In genomic region chr14:24141030-24141880, GRCh38 we compare ENCODE assay signal across 8 cellular contexts. TPM values are rescaled to one million over a fixed set of nuclear protein-coding genes. Genes with fewer than 3 reads are reported as not detected.
DNase-seq lines count a peak whose midpoint lies in the region; ATAC-seq, FAIRE-seq and TF ChIP-seq lines count a peak whose summit lies in the region.

TSS of gene EMC9 (minus strand) at chr14:24141591. CDS start at chr14:24141304, 287 bp downstream.

- peak; percentile 94 for FAIRE-seq in A204.1 (lab: Jason Lieb, UNC)
- peak; percentile 70 for FAIRE-seq in TTC549 (lab: Jason Lieb, UNC)

- H3K27me3 ChIP-seq in body of pancreas = no peaks in the 10 kb centered on the region

- peak; percentile 74 to 85 (median 79) for TF ChIP-seq POLR2A in body of pancreas (IDR thresholded peaks at IDR 0.05)

- peaks cover 58% of the 10 kb centered on the region for H3K4me1 ChIP-seq in body of pancreas

- WGBS in body of pancreas, 2 donors = 0% methylated on average over 6 to 67 of the region's 68 CpGs

- peak within 1 kb of the TSS; percentile 54 to 55 for H3K4me3 ChIP-seq in body of pancreas

- DNase-seq in NCI-H2107 treated with DMSO at 0.1 percent for 48 hours (lab: John Stamatoyannopoulos, UW; ENCODE audit: unreplicated experiment) (peak; percentile 100), body of pancreas (peak; percentile 100), iPS DF 19.7 (ENCODE audit: low read depth, low spot score) (peak; percentile 98), sciatic nerve (ENCODE audit: low spot score) (peak; percentile 100)

- peak; percentile 48 to 88 (median 86) for TF ChIP-seq CTCF in body of pancreas (IDR thresholded peaks at IDR 0.05)

- peak within 1 kb of the TSS; percentile 75 to 90 (median 80) for H3K27ac ChIP-seq in body of pancreas

- intact Hi-C loops in body of pancreas (cut with DNase I) = no loop called here
- intact Hi-C loops in sciatic nerve (cut with DNase I) = no loop called here

- peak; percentile 80 for ATAC-seq in GM18520 (IDR thresholded peaks at IDR 0.05; ENCODE audit: unreplicated experiment)
- peak; percentile 76 for ATAC-seq in HG03064 (IDR thresholded peaks at IDR 0.05; ENCODE audit: low read depth, unreplicated experiment)
- ATAC-seq in body of pancreas = peak; percentile 92
- ATAC-seq in sciatic nerve = peak; percentile 97

- peaks cover 0 to 11% of the 10 kb centered on the region in 2 donors for H3K36me3 ChIP-seq in body of pancreas (replicated peaks in 1 of 2; ENCODE audit: insufficient read depth in 1 of 2, low read depth in 2 of 2)

- no peaks in the 10 kb centered on the region for H3K9me3 ChIP-seq in body of pancreas

RNA-seq across cellular contexts. Expression of gene EMC9, which starts in this region (rescaled TPM):
- 10 to 100 TPM in 1 of 2 donors, 1 to 10 TPM in 1; 9.9 to 21.1 TPM for total RNA-seq in body of pancreas
- total RNA-seq in sciatic nerve = 14.8 TPM

Comparison
In these comparisons a context has a peak if more than half of its experiments do, and no peak if none do; other contexts are left out.
1. Peak in every context shown above with its lines: DNase-seq, ATAC-seq, H3K4me3 ChIP-seq and H3K27ac ChIP-seq.